In the genomic region with DNA sequence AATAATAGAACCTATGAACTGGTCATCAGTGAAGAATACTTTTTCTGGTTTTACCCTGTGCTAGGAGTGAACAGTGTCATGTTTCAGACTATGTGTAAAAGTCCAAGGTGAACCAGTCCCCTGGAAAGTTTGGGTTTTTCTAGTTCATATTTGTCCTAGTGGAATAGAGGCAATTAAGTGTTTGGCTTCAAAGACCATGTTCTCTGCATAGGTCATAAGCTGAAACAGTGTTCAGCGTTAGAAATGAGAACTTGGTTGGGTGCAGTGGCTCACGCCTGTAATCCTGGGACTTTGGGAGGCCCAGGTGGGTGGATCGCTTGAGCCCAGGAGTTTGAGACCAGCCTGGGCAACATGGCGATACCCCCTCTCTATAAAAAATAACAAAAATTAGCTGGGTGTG, we compare ENCODE assay signal across 22 cellular contexts.
"Had no signal": no experiment of that assay in that cellular context is flagged by ENCODE, and none has a peak within 500 bp of the region (broad histone marks: within the 10 kb centered on the region; RNA-seq: fewer than 3 reads in every experiment).

No MANE protein-coding gene starts in this region.

- H3K4me3 ChIP-seq: coronary artery, dorsolateral prefrontal cortex, esophagus muscularis mucosa, gastrocnemius medialis, heart right ventricle, left ventricle myocardium inferior, lower lobe of right lung, mucosa of descending colon had no signal

- FAIRE-seq: colon, endothelial cell of umbilical vein, islet of Langerhans had no signal

- DNase-seq: dermis blood vessel endothelial cell; dorsolateral prefrontal cortex; effector CD4-positive, alpha-beta T cell; effector memory CD4-positive, alpha-beta T cell; foreskin keratinocyte; gastrocnemius medialis; glutamatergic neuron; head of caudate nucleus; heart right ventricle; hippocampal formation; left cardiac atrium; left ventricle myocardium inferior; lower lobe of right lung; mesenchymal stem cell; mucosa of descending colon; naive B cell; naive thymus-derived CD8-positive, alpha-beta T cell had no signal

- H3K9me3 ChIP-seq: esophagus muscularis mucosa, gastrocnemius medialis, heart right ventricle, left ventricle myocardium inferior, lower lobe of right lung, mucosa of descending colon had no signal

- H3K27me3 ChIP-seq: dorsolateral prefrontal cortex, esophagus muscularis mucosa, foreskin keratinocyte, gastrocnemius medialis, heart right ventricle had no signal

- H3K27ac ChIP-seq: coronary artery, dorsolateral prefrontal cortex, esophagus muscularis mucosa, foreskin keratinocyte, gastrocnemius medialis, heart right ventricle, left ventricle myocardium inferior, lower lobe of right lung had no signal

- ATAC-seq: foreskin keratinocyte; gastrocnemius medialis; heart right ventricle; left cardiac atrium; lower lobe of right lung; mucosa of descending colon; naive thymus-derived CD8-positive, alpha-beta T cell had no signal
